25 cellular contexts compared by ENCODE assay signal in genomic region chr20:63120286-63121090, GRCh38.
"Had no signal": no experiment of that assay in that cellular context is flagged by ENCODE, and none has a peak within 500 bp of the region (broad histone marks: within the 10 kb centered on the region; RNA-seq: fewer than 3 reads in every experiment).

No MANE protein-coding gene starts in this region.

- H3K9me3 Mint-ChIP-seq: activated CD4-positive, alpha-beta memory T cell treated with anti-CD3 and anti-CD28 coated beads for 36 hours; activated T-helper 1 cell treated with anti-CD3 and anti-CD28 coated beads, Interleukin-12 subunit alpha, Interleukin-12 subunit beta, Interleukin-2, Interleukin-4 antibody, amounts not matched to agents 30 ng/mL and 10 ng/mL and 1 ng/mL, durations not matched to agents 14 hours and 24 hours and 36 hours; dendritic cell treated with granulocyte-macrophage colony-stimulating factor and Interleukin-4, amounts not matched to agents 40 ng/mL and 50 ng/mL, for 4 days; stimulated activated naive CD8-positive, alpha-beta T cell treated with anti-CD3 and anti-CD28 coated beads, Interleukin-15, amount 100 ng/mL, for 72 hours; T-cell; WTC11 had no signal

- H3K36me3 ChIP-seq: ascending aorta, esophagus muscularis mucosa, gastroesophageal sphincter, suprapubic skin, transverse colon, vagina had no signal

- H3K4me1 Mint-ChIP-seq: activated CD4-positive, alpha-beta T cell treated with anti-CD3 and anti-CD28 coated beads for 36 hours; immature natural killer cell; nephron progenitor cell; stimulated activated naive CD8-positive, alpha-beta T cell treated with anti-CD3 and anti-CD28 coated beads, Interleukin-15, amount 100 ng/mL, for 72 hours; WTC11 had no signal

- H3K4me3 ChIP-seq: ascending aorta, esophagus muscularis mucosa, gastroesophageal sphincter, skin epidermis, suprapubic skin, transverse colon, vagina had no signal

- DNase-seq: activated CD4-positive, alpha-beta memory T cell treated with anti-CD3 and anti-CD28 coated beads for 36 hours; activated CD4-positive, alpha-beta T cell treated with anti-CD3 and anti-CD28 coated beads for 36 hours; activated naive CD4-positive, alpha-beta T cell treated with Interleukin-2 at 50 U/mL for 16 hours; activated T-cell treated with anti-CD3 and anti-CD28 coated beads for 4 hours; cerebellar nuclear complex; effector CD8-positive, alpha-beta T cell; immature natural killer cell; kidney glomerular epithelial cell; nephron progenitor cell; occipital lobe; stimulated activated CD4-positive, alpha-beta T cell treated with anti-CD3 and anti-CD28 coated beads, Interleukin-15, amount 100 ng/mL, for 24 hours; stimulated activated CD4-positive, alpha-beta T cell treated with anti-CD3 and anti-CD28 coated beads, Interleukin-2, amount 100 ng/mL, for 48 hours; stimulated activated naive CD8-positive, alpha-beta T cell treated with anti-CD3 and anti-CD28 coated beads, Interleukin-15, amount 100 ng/mL, for 72 hours; T-cell; transverse colon had no signal

- ATAC-seq: activated CD4-positive, alpha-beta T cell treated with anti-CD3 and anti-CD28 coated beads for 36 hours; gastroesophageal sphincter; stimulated activated naive CD8-positive, alpha-beta T cell treated with anti-CD3 and anti-CD28 coated beads, Interleukin-15, amount 100 ng/mL, for 72 hours; T-cell; WTC11 had no signal

- H3K27ac Mint-ChIP-seq: activated CD4-positive, alpha-beta memory T cell treated with anti-CD3 and anti-CD28 coated beads for 36 hours; activated CD4-positive, alpha-beta T cell treated with anti-CD3 and anti-CD28 coated beads for 36 hours; activated T-helper 1 cell treated with anti-CD3 and anti-CD28 coated beads, Interleukin-12 subunit alpha, Interleukin-12 subunit beta, Interleukin-2, Interleukin-4 antibody, amounts not matched to agents 30 ng/mL and 10 ng/mL and 1 ng/mL, durations not matched to agents 14 hours and 24 hours and 36 hours; dendritic cell treated with granulocyte-macrophage colony-stimulating factor and Interleukin-4, amounts not matched to agents 40 ng/mL and 50 ng/mL, for 4 days; immature natural killer cell; nephron progenitor cell; progenitor cell of endocrine pancreas; T-cell; WTC11 had no signal

- H3K9me3 ChIP-seq: ascending aorta, suprapubic skin, transverse colon, vagina had no signal

- H3K36me3 Mint-ChIP-seq: activated CD4-positive, alpha-beta memory T cell treated with anti-CD3 and anti-CD28 coated beads for 36 hours; immature natural killer cell; T-cell; WTC11 had no signal

- H3K4me3 Mint-ChIP-seq: activated CD4-positive, alpha-beta memory T cell treated with anti-CD3 and anti-CD28 coated beads for 36 hours; activated CD4-positive, alpha-beta T cell treated with anti-CD3 and anti-CD28 coated beads for 36 hours; activated T-helper 1 cell treated with anti-CD3 and anti-CD28 coated beads, Interleukin-12 subunit alpha, Interleukin-12 subunit beta, Interleukin-2, Interleukin-4 antibody, amounts not matched to agents 30 ng/mL and 10 ng/mL and 1 ng/mL, durations not matched to agents 14 hours and 24 hours and 36 hours; dendritic cell treated with granulocyte-macrophage colony-stimulating factor and Interleukin-4, amounts not matched to agents 40 ng/mL and 50 ng/mL, for 4 days; immature natural killer cell; nephron progenitor cell; stimulated activated naive CD8-positive, alpha-beta T cell treated with anti-CD3 and anti-CD28 coated beads, Interleukin-15, amount 100 ng/mL, for 72 hours; T-cell; WTC11 had no signal

- H3K4me1 ChIP-seq: ascending aorta, esophagus muscularis mucosa, gastroesophageal sphincter, suprapubic skin, transverse colon, vagina had no signal
